20 cellular contexts compared by ENCODE assay signal in genomic region chr20:62138204-62138543, GRCh38. TPM values are rescaled to one million over a fixed set of nuclear protein-coding genes. Genes with fewer than 3 reads are reported as not detected.
DNase-seq lines count a peak whose midpoint lies in the region; ATAC-seq, FAIRE-seq and TF ChIP-seq lines count a peak whose summit lies in the region.
"Had no signal": no experiment of that assay in that cellular context is flagged by ENCODE, and none has a peak within 500 bp of the region (broad histone marks: within the 10 kb centered on the region; RNA-seq: fewer than 3 reads in every experiment).

No MANE protein-coding gene starts in this region.

- H3K9ac ChIP-seq in liver (ENCODE audit: low read depth in 1 of 2, low read length in 2 of 2) = no peak overlapping the region

- TF ChIP-seq CTCF in activated CD8-positive, alpha-beta T cell treated with anti-CD3 and anti-CD28 coated beads for 36 hours (IDR thresholded peaks at IDR 0.05) = no peak
- TF ChIP-seq CTCF in liver (IDR thresholded peaks at IDR 0.05; ENCODE audit: low read depth, low read length, missing input control) = no peak

- peaks cover 17 to 55% (median 45%) of the 10 kb centered on the region in 4 donors for H3K36me3 ChIP-seq in liver (ENCODE audit: control insufficient read depth in 4 of 4, insufficient read depth in 3 of 4, low read depth in 1 of 4, low read length in 3 of 4)

- peaks cover 21 to 31% of the 10 kb centered on the region in 2 donors for H3K36me3 Mint-ChIP-seq in activated naive CD4-positive, alpha-beta T cell treated with anti-CD3 and anti-CD28 coated beads, Interleukin-2, amount 50 U/mL, for 72 hours
- peaks cover 66% of the 10 kb centered on the region for H3K36me3 Mint-ChIP-seq in activated CD8-positive, alpha-beta T cell treated with anti-CD3 and anti-CD28 coated beads for 36 hours (ENCODE audit: low read depth)
- H3K36me3 Mint-ChIP-seq in stimulated activated memory B cell treated with anti-CD40 and anti-IgM and Interleukin-4, amounts not matched to agents 10 μg/mL and 1 μg/mL and 100 μg/mL, for 72 hours = peaks cover 62% of the 10 kb centered on the region

- intact Hi-C loops in activated CD8-positive, alpha-beta T cell treated with anti-CD3 and anti-CD28 coated beads for 36 hours (cut with micrococcal nuclease) = no loop called here

- H3K9me3 Mint-ChIP-seq in activated naive CD4-positive, alpha-beta T cell treated with anti-CD3 and anti-CD28 coated beads, Interleukin-2, amount 50 U/mL, for 72 hours = no peaks in the 10 kb centered on the region
- no peaks in the 10 kb centered on the region for H3K9me3 Mint-ChIP-seq in activated CD8-positive, alpha-beta T cell treated with anti-CD3 and anti-CD28 coated beads for 36 hours
- no peaks in the 10 kb centered on the region for H3K9me3 Mint-ChIP-seq in stimulated activated memory B cell treated with anti-CD40 and anti-IgM and Interleukin-4, amounts not matched to agents 10 μg/mL and 1 μg/mL and 100 μg/mL, for 72 hours
- H3K9me3 Mint-ChIP-seq: stimulated activated naive CD8-positive, alpha-beta T cell treated with anti-CD3 and anti-CD28 coated beads, Interleukin-15, amount 100 ng/mL, for 72 hours had no signal

- FAIRE-seq in GM12891 (lab: Jason Lieb, UNC) = no peak
- FAIRE-seq: TTC549 had no signal

- H3K27me3 Mint-ChIP-seq in activated CD8-positive, alpha-beta T cell treated with anti-CD3 and anti-CD28 coated beads for 36 hours = no peaks in the 10 kb centered on the region
- H3K27me3 Mint-ChIP-seq in stimulated activated memory B cell treated with anti-CD40 and anti-IgM and Interleukin-4, amounts not matched to agents 10 μg/mL and 1 μg/mL and 100 μg/mL, for 72 hours = no peaks in the 10 kb centered on the region
- H3K27me3 Mint-ChIP-seq: stimulated activated naive CD8-positive, alpha-beta T cell treated with anti-CD3 and anti-CD28 coated beads, Interleukin-15, amount 100 ng/mL, for 72 hours had no signal

- H3K27ac Mint-ChIP-seq in activated naive CD4-positive, alpha-beta T cell treated with anti-CD3 and anti-CD28 coated beads, Interleukin-2, amount 50 U/mL, for 72 hours = peak overlapping the region; percentile 8 to 85
- peak overlapping the region; percentile 26 for H3K27ac Mint-ChIP-seq in activated CD8-positive, alpha-beta T cell treated with anti-CD3 and anti-CD28 coated beads for 36 hours
- peak overlapping the region; percentile 54 for H3K27ac Mint-ChIP-seq in stimulated activated memory B cell treated with anti-CD40 and anti-IgM and Interleukin-4, amounts not matched to agents 10 μg/mL and 1 μg/mL and 100 μg/mL, for 72 hours

- peaks cover 44% of the 10 kb centered on the region for H3K4me1 Mint-ChIP-seq in activated CD8-positive, alpha-beta T cell treated with anti-CD3 and anti-CD28 coated beads for 36 hours (ENCODE audit: low read depth)
- peaks cover 54% of the 10 kb centered on the region for H3K4me1 Mint-ChIP-seq in stimulated activated memory B cell treated with anti-CD40 and anti-IgM and Interleukin-4, amounts not matched to agents 10 μg/mL and 1 μg/mL and 100 μg/mL, for 72 hours

- no peak overlapping the region for H3K4me3 ChIP-seq in liver (ENCODE audit: low read depth in 1 of 3, low read length in 3 of 3)
- H3K4me3 ChIP-seq: upper lobe of left lung had no signal

- TF ChIP-seq RAD21 in liver (IDR thresholded peaks at IDR 0.05) = no peak

- POLR2A ChIA-PET in activated CD8-positive, alpha-beta T cell treated with anti-CD3 and anti-CD28 coated beads for 36 hours (lab: Charles Lee) = interaction anchor here (1.0 to 2.6 kb wide), 5 partner anchors 8 to 128 kb away, joined by 3 to 11 read pairs (median 3); partner anchors contain the start of gene TAF4

- no peaks in the 10 kb centered on the region for H3K27me3 ChIP-seq in liver (ENCODE audit: control insufficient read depth in 4 of 4, insufficient read depth in 4 of 4, low read length in 3 of 4)
- H3K27me3 ChIP-seq: upper lobe of left lung had no signal

- H3K4me1 ChIP-seq in liver (ENCODE audit: control insufficient read depth in 4 of 4, insufficient read depth in 4 of 4, low read length in 3 of 4) = peaks cover 9 to 42% (median 29%) of the 10 kb centered on the region in 4 donors

- no peak for DNase-seq in activated naive CD4-positive, alpha-beta T cell treated with anti-CD3 and anti-CD28 coated beads, Interleukin-2, amount 50 U/mL, for 72 hours (ENCODE audit: low spot score in 2 of 2)
- no peak for DNase-seq in activated naive CD4-positive, alpha-beta T cell treated with anti-CD3 and anti-CD28 coated beads, Interleukin-2, amount 50 U/mL, for 16 hours
- DNase-seq in activated CD8-positive, alpha-beta T cell treated with anti-CD3 and anti-CD28 coated beads for 36 hours = no peak
- DNase-seq in mesenteric fat pad (ENCODE audit: low spot score) = no peak
- no peak for DNase-seq in GM12891 (ENCODE audit: insufficient read length, low spot score)
- DNase-seq: cortex of kidney; foreskin fibroblast; IMR-90; left cardiac atrium; MM.1S; NCI-H1694; NCI-H226; nucleus accumbens; stimulated activated naive CD8-positive, alpha-beta T cell treated with anti-CD3 and anti-CD28 coated beads, Interleukin-15, amount 100 ng/mL, for 72 hours had no signal

- H3K4me3 Mint-ChIP-seq in activated CD8-positive, alpha-beta T cell treated with anti-CD3 and anti-CD28 coated beads for 36 hours = no peak overlapping the region
- no peak overlapping the region for H3K4me3 Mint-ChIP-seq in stimulated activated memory B cell treated with anti-CD40 and anti-IgM and Interleukin-4, amounts not matched to agents 10 μg/mL and 1 μg/mL and 100 μg/mL, for 72 hours
- H3K4me3 Mint-ChIP-seq: stimulated activated naive CD8-positive, alpha-beta T cell treated with anti-CD3 and anti-CD28 coated beads, Interleukin-15, amount 100 ng/mL, for 72 hours had no signal

- H3K27ac ChIP-seq in liver (ENCODE audit: low read depth in 1 of 2, low read length in 2 of 2) = no peak overlapping the region

- no peak for TF ChIP-seq POLR2A in GM12891 (IDR thresholded peaks at IDR 0.05; ENCODE audit: low read depth, low read length)

- CTCF ChIA-PET in activated CD8-positive, alpha-beta T cell treated with anti-CD3 and anti-CD28 coated beads for 36 hours (lab: Charles Lee) = interaction anchor here (1.3 to 2.9 kb wide), 2 partner anchors 105 to 127 kb away, joined by 3 to 19 read pairs; no protein-coding TSS in a partner anchor

- H3K9me3 ChIP-seq in liver (ENCODE audit: control insufficient read depth in 4 of 4, low read length in 3 of 4) = no peaks in the 10 kb centered on the region
- H3K9me3 ChIP-seq: upper lobe of left lung had no signal

- ATAC-seq in activated naive CD4-positive, alpha-beta T cell treated with anti-CD3 and anti-CD28 coated beads, Interleukin-2, amount 50 U/mL, for 72 hours = no peak
- no peak for ATAC-seq in activated CD8-positive, alpha-beta T cell treated with anti-CD3 and anti-CD28 coated beads for 36 hours
- no peak for ATAC-seq in stimulated activated memory B cell treated with anti-CD40 and anti-IgM and Interleukin-4, amounts not matched to agents 10 μg/mL and 1 μg/mL and 100 μg/mL, for 72 hours
- ATAC-seq in HG02970 (IDR thresholded peaks at IDR 0.05; ENCODE audit: low FRiP score, unreplicated experiment) = no peak
- ATAC-seq: left cardiac atrium; right cardiac atrium; stimulated activated naive CD8-positive, alpha-beta T cell treated with anti-CD3 and anti-CD28 coated beads, Interleukin-15, amount 100 ng/mL, for 72 hours had no signal

- WGBS in liver = 90% methylated on average over 11 of the region's 11 CpGs

TF ChIP-seq in GM12891, 5 proteins besides CTCF, POLR2A, EP300 and RAD21:
- TF ChIP-seq TAF1 (IDR thresholded peaks at IDR 0.05; ENCODE audit: low read depth, low read length) (no peak), POU2F2 (IDR thresholded peaks at IDR 0.05; ENCODE audit: low read depth, low read length) (no peak), SPI1 (IDR thresholded peaks at IDR 0.05; ENCODE audit: low read depth, low read length) (no peak), PAX5 (IDR thresholded peaks at IDR 0.05; ENCODE audit: insufficient read depth, low read length, severe bottlenecking) (no peak), POLR2AphosphoS5 (IDR thresholded peaks at IDR 0.05; ENCODE audit: low read depth, low read length) (no peak)
TF ChIP-seq in GM12891: peak in this region for 0.

RNA-seq across cellular contexts. Expression of gene PSMA7, which starts 5.0 kb away (rescaled TPM):
- 100 to 1,000 TPM; 253 to 333 TPM for total RNA-seq in activated naive CD4-positive, alpha-beta T cell treated with anti-CD3 and anti-CD28 coated beads, Interleukin-2, amount 50 U/mL, for 72 hours
- total RNA-seq in activated CD8-positive, alpha-beta T cell treated with anti-CD3 and anti-CD28 coated beads for 36 hours = 100 to 1,000 TPM; 286 to 289 TPM
- total RNA-seq in liver (100 to 1,000 TPM; 109 to 181 TPM), mesenteric fat pad (258 TPM)
- 100 to 1,000 TPM; 212 to 342 TPM for polyA plus RNA-seq in liver
- polyA plus RNA-seq in GM12891 (2012; ENCODE audit: low read depth, missing spikeins) = 269 TPM

RNA-seq across cellular contexts. Expression of gene SS18L1, which starts 5.4 kb away (rescaled TPM):
- 10 to 100 TPM; 21.7 to 52.4 TPM for total RNA-seq in activated naive CD4-positive, alpha-beta T cell treated with anti-CD3 and anti-CD28 coated beads, Interleukin-2, amount 50 U/mL, for 72 hours
- total RNA-seq in activated CD8-positive, alpha-beta T cell treated with anti-CD3 and anti-CD28 coated beads for 36 hours = 10 to 100 TPM; 15.3 to 16.1 TPM
- 10 to 100 TPM; 17.3 to 24.3 TPM for total RNA-seq in liver
- 10 to 100 TPM in 1 of 2 donors, 1 to 10 TPM in 1; 6.1 to 16.1 TPM for polyA plus RNA-seq in liver
- total RNA-seq in mesenteric fat pad = 9.0 TPM
- polyA plus RNA-seq in GM12891 (2012; ENCODE audit: low read depth, missing spikeins) = 3.4 TPM

RNA-seq across cellular contexts. Expression of gene LSM14B, which starts 15.9 kb away (rescaled TPM):
- 10 to 100 TPM; 34.3 to 35.6 TPM for total RNA-seq in activated naive CD4-positive, alpha-beta T cell treated with anti-CD3 and anti-CD28 coated beads, Interleukin-2, amount 50 U/mL, for 72 hours
- total RNA-seq in activated CD8-positive, alpha-beta T cell treated with anti-CD3 and anti-CD28 coated beads for 36 hours = 10 to 100 TPM; 33.5 to 35.6 TPM
- total RNA-seq in liver = 10 to 100 TPM; 15.5 to 15.9 TPM
- 10 to 100 TPM in 1 of 2 donors, under 1 TPM in 1; 0.99 to 11.2 TPM for polyA plus RNA-seq in liver
- total RNA-seq in mesenteric fat pad = 23.7 TPM
- 23.3 TPM for polyA plus RNA-seq in GM12891 (2012; ENCODE audit: low read depth, missing spikeins)

RNA-seq across cellular contexts. Expression of gene MTG2, which starts 44.7 kb away (rescaled TPM):
- total RNA-seq in activated naive CD4-positive, alpha-beta T cell treated with anti-CD3 and anti-CD28 coated beads, Interleukin-2, amount 50 U/mL, for 72 hours = 10 to 100 TPM; 33.9 to 39.5 TPM
- 10 to 100 TPM; 36.5 to 40.5 TPM for total RNA-seq in activated CD8-positive, alpha-beta T cell treated with anti-CD3 and anti-CD28 coated beads for 36 hours
- total RNA-seq in liver = 10 to 100 TPM; 13.0 to 26.8 TPM
- 10 to 100 TPM; 22.0 to 28.0 TPM for polyA plus RNA-seq in liver
- 29.9 TPM for total RNA-seq in mesenteric fat pad
- 19.5 TPM for polyA plus RNA-seq in GM12891 (2012; ENCODE audit: low read depth, missing spikeins)
